ENCODE assay signal across 6 cellular contexts in genomic region chr9:34611251-34611810, GRCh38. TPM values are rescaled to one million over a fixed set of nuclear protein-coding genes. Genes with fewer than 3 reads are reported as not detected.
DNase-seq lines count a peak whose midpoint lies in the region; ATAC-seq and TF ChIP-seq lines count a peak whose summit lies in the region.

No MANE protein-coding gene starts in this region.

- H3K9ac ChIP-seq in colonic mucosa (ENCODE audit: low read depth in 2 of 2, low read length in 2 of 2) = peak overlapping the region; percentile 84 to 89

- H3K4me1 ChIP-seq in colonic mucosa = no peaks in the 10 kb centered on the region

- H3K4me3 ChIP-seq in colonic mucosa = peak overlapping the region; percentile 60

- H3K27ac ChIP-seq in colonic mucosa = peak overlapping the region; percentile 73

- no peaks in the 10 kb centered on the region for H3K36me3 ChIP-seq in colonic mucosa

- DNase-seq in activated naive CD4-positive, alpha-beta T cell (lab: John Stamatoyannopoulos, UW) = no peak
- DNase-seq in colonic mucosa (no peak), pons (ENCODE audit: low spot score) (peak; percentile 29), NCI-H146 treated with DMSO at 0.1 percent for 48 hours (lab: John Stamatoyannopoulos, UW; ENCODE audit: unreplicated experiment) (no peak)

- no peaks in the 10 kb centered on the region for H3K9me3 Mint-ChIP-seq in activated naive CD4-positive, alpha-beta T cell treated with anti-CD3 and anti-CD28 coated beads, Interleukin-2, amount 50 U/mL, for 24 hours

- intact Hi-C loops in colonic mucosa (cut with DNase I) = no loop called here

- no peak for TF ChIP-seq CTCF in colonic mucosa (IDR thresholded peaks at IDR 0.05)

- no peaks in the 10 kb centered on the region for H3K9me3 ChIP-seq in colonic mucosa

- H3K36me3 Mint-ChIP-seq in activated naive CD4-positive, alpha-beta T cell treated with anti-CD3 and anti-CD28 coated beads, Interleukin-2, amount 50 U/mL, for 24 hours = peaks cover 5% of the 10 kb centered on the region

- ATAC-seq in GM18870 (IDR thresholded peaks at IDR 0.05; ENCODE audit: unreplicated experiment) = no peak

- peak overlapping the region; percentile 92 for H3K4me3 Mint-ChIP-seq in activated naive CD4-positive, alpha-beta T cell treated with anti-CD3 and anti-CD28 coated beads, Interleukin-2, amount 50 U/mL, for 24 hours

- no peaks in the 10 kb centered on the region for H3K27me3 ChIP-seq in colonic mucosa

- peak overlapping the region; percentile 95 for H3K27ac Mint-ChIP-seq in activated naive CD4-positive, alpha-beta T cell treated with anti-CD3 and anti-CD28 coated beads, Interleukin-2, amount 50 U/mL, for 24 hours

- H3K4me1 Mint-ChIP-seq in activated naive CD4-positive, alpha-beta T cell treated with anti-CD3 and anti-CD28 coated beads, Interleukin-2, amount 50 U/mL, for 24 hours = peaks cover 26% of the 10 kb centered on the region

- H3K27me3 Mint-ChIP-seq in activated naive CD4-positive, alpha-beta T cell treated with anti-CD3 and anti-CD28 coated beads, Interleukin-2, amount 50 U/mL, for 24 hours = no peaks in the 10 kb centered on the region

RNA-seq across cellular contexts. Expression of gene RPP25L, which starts 0.6 kb away (rescaled TPM):
- total RNA-seq in colonic mucosa = 10 to 100 TPM; 37.0 to 54.4 TPM

RNA-seq across cellular contexts. Expression of gene DCTN3, which starts 9.0 kb away (rescaled TPM):
- total RNA-seq in colonic mucosa = 10 to 100 TPM; 65.2 to 76.3 TPM

RNA-seq across cellular contexts. Expression of gene ARID3C, which starts 17.5 kb away (rescaled TPM):
- not detected for total RNA-seq in colonic mucosa

RNA-seq across cellular contexts. Expression of gene CNTFR, which starts 21.8 kb away (rescaled TPM):
- total RNA-seq in colonic mucosa = 1 to 10 TPM; 1.8 to 1.9 TPM

RNA-seq across cellular contexts. Expression of gene SIGMAR1, which starts 26.3 kb away (rescaled TPM):
- total RNA-seq in colonic mucosa = 100 to 1,000 TPM in 1 of 2 donors, 10 to 100 TPM in 1; 49.6 to 114 TPM
